Comparison of ENCODE assay signal across 8 cellular contexts in genomic region chr17:82153745-82154375, GRCh38. TPM values are rescaled to one million over a fixed set of nuclear protein-coding genes. Genes with fewer than 3 reads are reported as not detected.
DNase-seq lines count a peak whose midpoint lies in the region; ATAC-seq and TF ChIP-seq lines count a peak whose summit lies in the region.

No MANE protein-coding gene starts in this region.

- intact Hi-C loops in transverse colon (cut with DNase I; ENCODE audit: low total_unique reads) = loop anchor here (1.0 kb wide), 1 partner anchor 124 kb away; no protein-coding TSS in a partner anchor

- DNase-seq in GM03348 (ENCODE audit: low spot score) = peak; percentile 93
- DNase-seq in KBM-7 = peak; percentile 88
- DNase-seq in SHP77 (lab: John Stamatoyannopoulos, UW) = peak; percentile 81 to 83
- DNase-seq in activated effector memory CD4-positive, alpha-beta T cell treated with Interleukin-2 at 50 U/mL for 16 hours = peak; percentile 68
- DNase-seq in germinal center (ENCODE audit: low spot score) = peak; percentile 84
- DNase-seq in transverse colon = peak; percentile 81

- peaks cover 24% of the 10 kb centered on the region for H3K79me2 ChIP-seq in parathyroid adenoma

- H3K9me3 ChIP-seq in parathyroid adenoma (ENCODE audit: control insufficient read depth, low read length) (no peaks in the 10 kb centered on the region), transverse colon (no peaks in the 10 kb centered on the region)

- 49% methylated on average over 13 of the region's 16 CpGs; no CpG with 5 or more reads in 1 of the 2 donors for WGBS in transverse colon (ENCODE audit: low coverage in 1 of 2), 2 donors

- TF ChIP-seq CTCF in parathyroid adenoma (IDR thresholded peaks at IDR 0.05) (peak; percentile 96), transverse colon (IDR thresholded peaks at IDR 0.05) (peak; percentile 91 to 95 (median 92))

- no peak overlapping the region for H3K4me2 ChIP-seq in parathyroid adenoma (ENCODE audit: low read length)

- no peak overlapping the region for H3K9ac ChIP-seq in parathyroid adenoma

- H3K27ac ChIP-seq in parathyroid adenoma (no peak overlapping the region), transverse colon (no peak overlapping the region)

- no peak for TF ChIP-seq POLR2A in transverse colon (IDR thresholded peaks at IDR 0.05)

- H3K27me3 ChIP-seq in parathyroid adenoma (ENCODE audit: control insufficient read depth, insufficient read depth, low read length) = no peaks in the 10 kb centered on the region
- no peaks in the 10 kb centered on the region for H3K27me3 ChIP-seq in transverse colon

- peaks cover 7% of the 10 kb centered on the region for H3K4me1 ChIP-seq in parathyroid adenoma
- H3K4me1 ChIP-seq in transverse colon = no peaks in the 10 kb centered on the region

- no peaks in the 10 kb centered on the region for H3K36me3 ChIP-seq in parathyroid adenoma (ENCODE audit: control insufficient read depth, insufficient read depth, low read length)
- H3K36me3 ChIP-seq in transverse colon = no peaks in the 10 kb centered on the region

- no peak for ATAC-seq in GM18858 (IDR thresholded peaks at IDR 0.05; ENCODE audit: unreplicated experiment)

- no peak for TF ChIP-seq EP300 in transverse colon (IDR thresholded peaks at IDR 0.05; ENCODE audit: low read depth)

- no peak overlapping the region for H3K4me3 ChIP-seq in parathyroid adenoma (ENCODE audit: low read depth, low read length)
- no peak overlapping the region for H3K4me3 ChIP-seq in transverse colon

- in situ Hi-C loops in KBM-7 (cut with MboI; ENCODE audit: low pct_unique_long_range_greater_than_20kb, low sequenced_read_pairs) = no loop called here
- in situ Hi-C loops in transverse colon (cut with MboI; ENCODE audit: low pct_ligation_motif_present in 1 of 4, low pct_unique_long_range_greater_than_20kb in 1 of 4, low sequenced_read_pairs in 3 of 4) = loop anchor here in 3 of 4 donors (10.0 to 25.0 kb wide), 3 partner anchors 117 to 192 kb away; partner anchors contain the start of genes DCXR (in 3 of the 3), RAC3 (in 3 of the 3) and NOTUM (in 1 of the 3)

- H2AFZ ChIP-seq in parathyroid adenoma = peak overlapping the region; percentile 58

RNA-seq across cellular contexts. Expression of gene FASN, which starts 55.8 kb away (rescaled TPM):
- total RNA-seq in transverse colon = 100 to 1,000 TPM in 2 of 4 donors, 10 to 100 TPM in 2; 25.1 to 185 (median 99.4) TPM

RNA-seq across cellular contexts. Expression of gene CCDC57, which starts 58.8 kb away (rescaled TPM):
- total RNA-seq in transverse colon = 10 to 100 TPM; 23.5 to 87.5 (median 48.3) TPM
